In genomic region chr6:168221000-168221399, GRCh38 we compare ENCODE assay signal across 1 cellular context.
TF ChIP-seq lines count a peak whose summit lies in the region.

No MANE protein-coding gene starts in this region.

TF ChIP-seq in HepG2, 621 proteins besides CTCF, POLR2A, EP300 and RAD21 (continued from another document):
- TF ChIP-seq ZXDC (CRISPR knock-in tag; IDR thresholded peaks at IDR 0.05), result no peak
